Comparison of ENCODE assay signal across 8 cellular contexts in the genomic region with DNA sequence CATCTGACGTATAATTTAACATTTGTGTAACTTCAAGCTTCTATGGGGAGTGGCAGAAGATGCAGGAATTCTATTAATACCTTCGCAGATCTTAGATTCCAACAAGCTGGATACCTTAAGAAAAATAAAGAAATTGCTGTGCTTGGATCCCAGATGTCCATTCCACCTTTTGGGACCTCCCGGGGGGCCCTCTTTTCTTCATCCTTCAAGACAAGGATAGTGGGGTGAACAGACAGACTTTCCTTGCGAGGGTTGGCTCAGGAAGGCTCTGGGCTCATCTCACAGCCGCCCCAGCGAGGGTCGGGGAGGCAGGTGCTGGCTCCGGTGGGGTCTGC. TPM values are rescaled to one million over a fixed set of nuclear protein-coding genes. Genes with fewer than 3 reads are reported as not detected.
DNase-seq lines count a peak whose midpoint lies in the region; ATAC-seq and TF ChIP-seq lines count a peak whose summit lies in the region.

No MANE protein-coding gene starts in this region.

- POLR2A ChIA-PET in naive thymus-derived CD4-positive, alpha-beta T cell (lab: Charles Lee): interaction anchor here (0.7 to 9.1 kb wide), 9 partner anchors 8 to 115 kb away, joined by 3 to 81 read pairs (median 4); a partner anchor contains a TSS

- no peaks in the 10 kb centered on the region for H3K9me3 Mint-ChIP-seq in stimulated activated naive CD8-positive, alpha-beta T cell treated with anti-CD3 and anti-CD28 coated beads, Interleukin-15, Interleukin-2, amounts not matched to agents 100 ng/mL and 50 ng/mL, for 24 hours
- H3K9me3 Mint-ChIP-seq in naive thymus-derived CD4-positive, alpha-beta T cell: peaks cover 0 to 12% (median 2%) of the 10 kb centered on the region in 11 donors

- peaks cover 6% of the 10 kb centered on the region for H3K4me1 ChIP-seq in mammary epithelial cell (ENCODE audit: insufficient read depth, low read length)
- H3K4me1 ChIP-seq in naive thymus-derived CD4-positive, alpha-beta T cell (ENCODE audit: control insufficient read depth in 2 of 2, insufficient read depth in 2 of 2, low read length in 2 of 2): peaks cover 30 to 80% of the 10 kb centered on the region in 2 donors
- H3K4me1 ChIP-seq in vagina: peaks cover 33% of the 10 kb centered on the region

- H3K27ac ChIP-seq in mammary epithelial cell (ENCODE audit: insufficient read depth, low read depth, low read length): no peak overlapping the region
- H3K27ac ChIP-seq in naive thymus-derived CD4-positive, alpha-beta T cell (ENCODE audit: low read depth, low read length): peak overlapping the region; percentile 57
- H3K27ac ChIP-seq in vagina: peak overlapping the region; percentile 55

- H3K9me3 ChIP-seq in mammary epithelial cell (replicated peaks; ENCODE audit: insufficient read depth, low read length) (no peaks in the 10 kb centered on the region), vagina (no peaks in the 10 kb centered on the region)
- no peaks in the 10 kb centered on the region for H3K9me3 ChIP-seq in naive thymus-derived CD4-positive, alpha-beta T cell (ENCODE audit: control insufficient read depth in 2 of 3, low read length in 3 of 3)

- H4K20me1 ChIP-seq in mammary epithelial cell (ENCODE audit: insufficient read depth, low read length): no peaks in the 10 kb centered on the region

- peak overlapping the region; percentile 90 for H2AFZ ChIP-seq in mammary epithelial cell (ENCODE audit: low read depth, low read length)

- no peak for TF ChIP-seq CTCF in mammary epithelial cell (conservative IDR thresholded peaks at IDR 0.05 in 1 of 2, IDR thresholded peaks at IDR 0.05 in 1 of 2; ENCODE audit: extremely low read depth in 1 of 2, insufficient read depth in 1 of 2, low read depth in 1 of 2, low read length in 2 of 2)
- no peak for TF ChIP-seq CTCF in vagina (IDR thresholded peaks at IDR 0.05)

- 37% methylated on average over 8 of the region's 8 CpGs for WGBS in mammary epithelial cell (ENCODE audit: low coverage, missing lambda C conversion rate)

- no peak overlapping the region for H3K4me3 ChIP-seq in mammary epithelial cell (replicated peaks in 1 of 3; ENCODE audit: insufficient read depth in 1 of 3, low read depth in 2 of 3, low read length in 3 of 3)
- peak overlapping the region; percentile 32 for H3K4me3 ChIP-seq in naive thymus-derived CD4-positive, alpha-beta T cell (ENCODE audit: low read length)
- peak overlapping the region; percentile 78 to 90 for H3K4me3 ChIP-seq in vagina

- no peak for TF ChIP-seq POLR2A in vagina (IDR thresholded peaks at IDR 0.05)

- peak overlapping the region; percentile 99 for H3K4me2 ChIP-seq in mammary epithelial cell (ENCODE audit: insufficient read depth, low read depth, low read length)

- no peaks in the 10 kb centered on the region for H3K36me3 ChIP-seq in mammary epithelial cell (ENCODE audit: insufficient read depth, low read length)
- H3K36me3 ChIP-seq in naive thymus-derived CD4-positive, alpha-beta T cell (ENCODE audit: control insufficient read depth in 2 of 3, insufficient read depth in 3 of 3, low read length in 3 of 3): peaks cover 0 to 3% (median 0%) of the 10 kb centered on the region in 3 experiments
- H3K36me3 ChIP-seq in vagina: no peaks in the 10 kb centered on the region

- no peaks in the 10 kb centered on the region for H3K27me3 Mint-ChIP-seq in stimulated activated naive CD8-positive, alpha-beta T cell treated with anti-CD3 and anti-CD28 coated beads, Interleukin-15, Interleukin-2, amounts not matched to agents 100 ng/mL and 50 ng/mL, for 24 hours
- H3K27me3 Mint-ChIP-seq in naive thymus-derived CD4-positive, alpha-beta T cell: peaks cover 0 to 18% (median 0%) of the 10 kb centered on the region in 5 donors

- in situ Hi-C loops in mammary epithelial cell (cut with MboI; ENCODE audit: low sequenced_read_pairs in 2 of 2): no loop called here

- H3K27ac Mint-ChIP-seq in stimulated activated naive CD8-positive, alpha-beta T cell treated with anti-CD3 and anti-CD28 coated beads, Interleukin-15, Interleukin-2, amounts not matched to agents 100 ng/mL and 50 ng/mL, for 24 hours: peak overlapping the region; percentile 83
- peak overlapping the region; percentile 20 to 99 (median 78) for H3K27ac Mint-ChIP-seq in naive thymus-derived CD4-positive, alpha-beta T cell

- peaks cover 81% of the 10 kb centered on the region for H3K4me1 Mint-ChIP-seq in stimulated activated naive CD8-positive, alpha-beta T cell treated with anti-CD3 and anti-CD28 coated beads, Interleukin-15, Interleukin-2, amounts not matched to agents 100 ng/mL and 50 ng/mL, for 24 hours (ENCODE audit: low read depth)
- peaks cover 37 to 84% (median 77%) of the 10 kb centered on the region in 7 donors for H3K4me1 Mint-ChIP-seq in naive thymus-derived CD4-positive, alpha-beta T cell

- DNase-seq in stimulated activated naive CD8-positive, alpha-beta T cell treated with anti-CD3 and anti-CD28 coated beads, Interleukin-15, Interleukin-2, amounts not matched to agents 100 U/mL and 50 U/mL, for 24 hours: no peak
- DNase-seq in mammary epithelial cell: no peak
- DNase-seq in naive thymus-derived CD4-positive, alpha-beta T cell: no peak
- peak in 1 of 2 donors; percentile 87 for DNase-seq in vagina (ENCODE audit: extremely low spot score in 2 of 2)
- no peak for DNase-seq in cortex of kidney (lab: John Stamatoyannopoulos, UW)
- no peak for DNase-seq in stimulated activated CD4-positive, alpha-beta T cell treated with anti-CD3 and anti-CD28 coated beads, Interleukin-4, amount 100 ng/mL, for 4 hours
- DNase-seq in ureter (ENCODE audit: low spot score): no peak

- no peak for ATAC-seq in stimulated activated naive CD8-positive, alpha-beta T cell treated with anti-CD3 and anti-CD28 coated beads, Interleukin-15, Interleukin-2, amounts not matched to agents 100 U/mL and 50 U/mL, for 24 hours
- ATAC-seq in naive thymus-derived CD4-positive, alpha-beta T cell: no peak

- no peak overlapping the region for H3K9ac ChIP-seq in mammary epithelial cell (ENCODE audit: insufficient read depth, low read length)

- no peaks in the 10 kb centered on the region for H3K27me3 ChIP-seq in mammary epithelial cell (ENCODE audit: insufficient read depth, low read length)
- H3K27me3 ChIP-seq in naive thymus-derived CD4-positive, alpha-beta T cell (ENCODE audit: control insufficient read depth in 2 of 2, insufficient read depth in 2 of 2, low read length in 2 of 2): no peaks in the 10 kb centered on the region
- no peaks in the 10 kb centered on the region for H3K27me3 ChIP-seq in vagina

- peaks cover 16% of the 10 kb centered on the region for H3K36me3 Mint-ChIP-seq in stimulated activated naive CD8-positive, alpha-beta T cell treated with anti-CD3 and anti-CD28 coated beads, Interleukin-15, Interleukin-2, amounts not matched to agents 100 ng/mL and 50 ng/mL, for 24 hours (ENCODE audit: low read depth)
- H3K36me3 Mint-ChIP-seq in naive thymus-derived CD4-positive, alpha-beta T cell: peaks cover 0 to 51% (median 12%) of the 10 kb centered on the region in 5 donors

- no peaks in the 10 kb centered on the region for H3K79me2 ChIP-seq in mammary epithelial cell (ENCODE audit: insufficient read depth, low read length)

- no TSS peak for BruUV-seq in mammary epithelial cell (replicated peaks; lab: Mats Ljungman, UMichigan)

- dilution Hi-C loops in mammary epithelial cell (cut with HindIII; ENCODE audit: low sequenced_read_pairs): no loop called here

- CTCF ChIA-PET in mammary epithelial cell (lab: Charles Lee; ENCODE audit: low non-redundant PET): interaction anchor here (0.6 kb wide), 1 partner anchor 39 kb away, joined by 4 read pairs; no protein-coding TSS in a partner anchor
- CTCF ChIA-PET in naive thymus-derived CD4-positive, alpha-beta T cell (lab: Charles Lee): interaction anchor here (0.6 to 5.0 kb wide), 19 partner anchors 9 to 142 kb away, joined by 3 to 39 read pairs (median 4); no protein-coding TSS in a partner anchor

- peak overlapping the region; percentile 81 for H3K4me3 Mint-ChIP-seq in stimulated activated naive CD8-positive, alpha-beta T cell treated with anti-CD3 and anti-CD28 coated beads, Interleukin-15, Interleukin-2, amounts not matched to agents 100 ng/mL and 50 ng/mL, for 24 hours
- H3K4me3 Mint-ChIP-seq in naive thymus-derived CD4-positive, alpha-beta T cell: peak overlapping the region; percentile 69 to 84 (median 76)

- intact Hi-C loops in mammary epithelial cell (cut with micrococcal nuclease) (no loop called here), vagina (cut with DNase I) (loop anchor here (10.0 kb wide), 1 partner anchor 128 kb away; no protein-coding TSS in a partner anchor)
- intact Hi-C loops in naive thymus-derived CD4-positive, alpha-beta T cell (cut with micrococcal nuclease): loop anchor here (1.0 to 10.0 kb wide), 7 partner anchors 7 to 1921 kb away; a partner anchor contains a TSS

RNA-seq across cellular contexts. Expression of a gene that starts 0.5 kb away (rescaled TPM):
- total RNA-seq in mammary epithelial cell (1 to 10 TPM; 1.4 to 1.7 TPM), vagina (17.2 TPM), ureter (15.2 TPM)
- polyA plus RNA-seq in mammary epithelial cell: 1.6 TPM
- 2.6 TPM for polyA minus RNA-seq in mammary epithelial cell
- 10 to 100 TPM; 40.0 to 74.4 (median 61.2) TPM for total RNA-seq in naive thymus-derived CD4-positive, alpha-beta T cell
- polyA plus RNA-seq in naive thymus-derived CD4-positive, alpha-beta T cell: 10 to 100 TPM; 21.2 to 23.5 TPM

RNA-seq across cellular contexts. Expression of a gene that starts 39.1 kb away (rescaled TPM):
- total RNA-seq in mammary epithelial cell: under 1 TPM; under 0.01 to 0.21 TPM
- polyA plus RNA-seq in mammary epithelial cell: 0.02 TPM
- polyA minus RNA-seq in mammary epithelial cell: not detected
- total RNA-seq in naive thymus-derived CD4-positive, alpha-beta T cell: 10 to 100 TPM in 1 of 5 experiments, 1 to 10 TPM in 4; 5.0 to 72.6 (median 5.6) TPM
- 10 to 100 TPM in 1 of 2 donors, 1 to 10 TPM in 1; 8.2 to 15.0 TPM for polyA plus RNA-seq in naive thymus-derived CD4-positive, alpha-beta T cell
- total RNA-seq in vagina: 0.25 TPM
- 4.4 TPM for total RNA-seq in ureter

RNA-seq across cellular contexts. Expression of a gene that starts 51.0 kb away (rescaled TPM):
- total RNA-seq in mammary epithelial cell (under 1 TPM; 0.26 to 0.50 TPM), vagina (5.6 TPM), ureter (7.5 TPM)
- 0.12 TPM for polyA plus RNA-seq in mammary epithelial cell
- polyA minus RNA-seq in mammary epithelial cell: not detected
- 10 to 100 TPM in 1 of 5 experiments, 1 to 10 TPM in 4; 4.0 to 63.0 (median 6.6) TPM for total RNA-seq in naive thymus-derived CD4-positive, alpha-beta T cell
- 1 to 10 TPM; 5.0 to 8.7 TPM for polyA plus RNA-seq in naive thymus-derived CD4-positive, alpha-beta T cell

Comparison
In these comparisons a context has a peak if more than half of its experiments do, and no peak if none do; other contexts are left out.
1. H3K4me3 ChIP-seq: peak in naive thymus-derived CD4-positive, alpha-beta T cell (single experiment) and vagina (2 of 2); none in mammary epithelial cell (0 of 3).